In genomic region chr4:23266401-23266800, GRCh38 we compare ENCODE assay signal across 13 cellular contexts.
DNase-seq lines count a peak whose midpoint lies in the region; ATAC-seq and TF ChIP-seq lines count a peak whose summit lies in the region.
"Had no signal": no experiment of that assay in that cellular context is flagged by ENCODE, and none has a peak within 500 bp of the region (broad histone marks: within the 10 kb centered on the region; RNA-seq: fewer than 3 reads in every experiment).

No MANE protein-coding gene starts in this region.

- H3K9me2 ChIP-seq in GM23338 (ENCODE audit: insufficient read depth) (no peaks in the 10 kb centered on the region), Karpas-422 (replicated peaks; ENCODE audit: insufficient read depth, low read length) (no peaks in the 10 kb centered on the region)

- H3K79me2 ChIP-seq in GM23338 (replicated peaks; ENCODE audit: insufficient read depth) (no peaks in the 10 kb centered on the region), Karpas-422 (ENCODE audit: low read length) (no peaks in the 10 kb centered on the region)

- H3K4me2 ChIP-seq in GM23338 (no peak overlapping the region), Karpas-422 (ENCODE audit: low read depth, low read length, poor library complexity, severe bottlenecking) (no peak overlapping the region)

- POLR2A ChIA-PET in WTC11 (lab: Charles Lee), result no interaction called here
- POLR2A ChIA-PET in activated CD4-positive, alpha-beta T cell treated with anti-CD3 and anti-CD28 coated beads, Interleukin-2, amount 10 ng/mL, durations not matched to agents 7 days and 5 days (lab: Charles Lee), result no interaction called here

- no peak overlapping the region for H3K4me3 Mint-ChIP-seq in GM23338
- no peak overlapping the region for H3K4me3 Mint-ChIP-seq in WTC11
- H3K4me3 Mint-ChIP-seq in activated CD4-positive, alpha-beta T cell treated with anti-CD3 and anti-CD28 coated beads, Interleukin-2, amount 10 ng/mL, durations not matched to agents 7 days and 5 days, result no peak overlapping the region
- H3K4me3 Mint-ChIP-seq: B cell; CD4-positive, alpha-beta T cell had no signal

- H3F3A ChIP-seq in GM23338 (replicated peaks; ENCODE audit: low read depth), result no peaks in the 10 kb centered on the region

- no peak overlapping the region; the same call in 1 of the 2 replicates for H2AFZ ChIP-seq in GM23338
- H2AFZ ChIP-seq in Karpas-422 (ENCODE audit: low read length), result no peak overlapping the region

- H3K4me1 ChIP-seq in GM23338 (ENCODE audit: insufficient read depth) (peaks cover 19% of the 10 kb centered on the region; the same call in 1 of the 2 replicates), Karpas-422 (ENCODE audit: low read length) (no peaks in the 10 kb centered on the region)

- H3K27me3 Mint-ChIP-seq in GM23338 (ENCODE audit: insufficient read depth, low read depth, poor library complexity) (no peaks in the 10 kb centered on the region), WTC11 (ENCODE audit: low read depth) (no peaks in the 10 kb centered on the region)
- no peaks in the 10 kb centered on the region for H3K27me3 Mint-ChIP-seq in activated CD4-positive, alpha-beta T cell treated with anti-CD3 and anti-CD28 coated beads, Interleukin-2, amount 10 ng/mL, durations not matched to agents 7 days and 5 days
- H3K27me3 Mint-ChIP-seq: B cell; CD4-positive, alpha-beta T cell had no signal

- H3K27ac ChIP-seq in GM23338 (ENCODE audit: low read depth) (no peak overlapping the region), Karpas-422 (ENCODE audit: low read length) (no peak overlapping the region)

- peak; percentile 76 for ATAC-seq in GM23338
- ATAC-seq in WTC11, result peak; percentile 82
- ATAC-seq in GM19351 (IDR thresholded peaks at IDR 0.05; ENCODE audit: unreplicated experiment), result no peak

- no peaks in the 10 kb centered on the region for H4K20me1 ChIP-seq in GM23338 (replicated peaks; ENCODE audit: insufficient read depth)
- no peaks in the 10 kb centered on the region for H4K20me1 ChIP-seq in Karpas-422 (ENCODE audit: insufficient read depth, low read depth, low read length)

- H3K9me3 Mint-ChIP-seq in GM23338, result no peaks in the 10 kb centered on the region
- peaks cover 3% of the 10 kb centered on the region for H3K9me3 Mint-ChIP-seq in WTC11
- H3K9me3 Mint-ChIP-seq in activated CD4-positive, alpha-beta T cell treated with anti-CD3 and anti-CD28 coated beads, Interleukin-2, amount 10 ng/mL, durations not matched to agents 7 days and 5 days, result no peaks in the 10 kb centered on the region
- H3K9me3 Mint-ChIP-seq: CD4-positive, alpha-beta T cell had no signal

- H3K36me3 Mint-ChIP-seq in GM23338 (ENCODE audit: low read depth), result no peaks in the 10 kb centered on the region
- no peaks in the 10 kb centered on the region for H3K36me3 Mint-ChIP-seq in WTC11
- H3K36me3 Mint-ChIP-seq in activated CD4-positive, alpha-beta T cell treated with anti-CD3 and anti-CD28 coated beads, Interleukin-2, amount 10 ng/mL, durations not matched to agents 7 days and 5 days (ENCODE audit: low read depth), result no peaks in the 10 kb centered on the region

- H3K4me1 Mint-ChIP-seq in GM23338 (peaks cover 14% of the 10 kb centered on the region), WTC11 (peaks cover 18% of the 10 kb centered on the region)
- H3K4me1 Mint-ChIP-seq in activated CD4-positive, alpha-beta T cell treated with anti-CD3 and anti-CD28 coated beads, Interleukin-2, amount 10 ng/mL, durations not matched to agents 7 days and 5 days, result no peaks in the 10 kb centered on the region
- H3K4me1 Mint-ChIP-seq: B cell had no signal

- H3K4me3 ChIP-seq in GM23338 (no peak overlapping the region), Karpas-422 (ENCODE audit: low read length) (no peak overlapping the region)

- CTCF ChIA-PET in WTC11 (lab: Charles Lee), result interaction anchor here (0.5 to 1.0 kb wide), 3 partner anchors 54 to 623 kb away, joined by 3 read pairs; partner anchors contain the start of gene PPARGC1A
- CTCF ChIA-PET in activated CD4-positive, alpha-beta T cell treated with anti-CD3 and anti-CD28 coated beads, Interleukin-2, amount 10 ng/mL, durations not matched to agents 7 days and 5 days (lab: Charles Lee), result no interaction called here

- H3K27ac Mint-ChIP-seq in GM23338, result no peak overlapping the region
- no peak overlapping the region for H3K27ac Mint-ChIP-seq in WTC11
- H3K27ac Mint-ChIP-seq in activated CD4-positive, alpha-beta T cell treated with anti-CD3 and anti-CD28 coated beads, Interleukin-2, amount 10 ng/mL, durations not matched to agents 7 days and 5 days, result no peak overlapping the region
- H3K27ac Mint-ChIP-seq: B cell; CD4-positive, alpha-beta T cell had no signal

- TF ChIP-seq CTCF in GM23338 (conservative IDR thresholded peaks at IDR 0.05; ENCODE audit: low read depth in 2 of 2) (0 out of 4 replicates have a peak, but pooled peaks have one; percentile 9 to 14), WTC11 (IDR thresholded peaks at IDR 0.05) (no peak)

- no peak overlapping the region for H3K9ac ChIP-seq in Karpas-422 (ENCODE audit: low read length)

- H3K36me3 ChIP-seq in GM23338 (ENCODE audit: insufficient read depth) (no peaks in the 10 kb centered on the region), Karpas-422 (ENCODE audit: insufficient read depth, low read length) (no peaks in the 10 kb centered on the region)

- no peaks in the 10 kb centered on the region for H3K9me3 ChIP-seq in Karpas-422 (ENCODE audit: low read length)

- no peaks in the 10 kb centered on the region for H3K27me3 ChIP-seq in GM23338 (ENCODE audit: insufficient read depth)
- no peaks in the 10 kb centered on the region for H3K27me3 ChIP-seq in Karpas-422 (ENCODE audit: low read length)

- DNase-seq in GM23338 (ENCODE audit: low spot score), result peak; percentile 29
- peak; percentile 35 for DNase-seq in Karpas-422
- DNase-seq in WTC11 (ENCODE audit: low spot score), result no peak
- DNase-seq in left kidney (ENCODE audit: low read depth, low spot score), result peak; percentile 13
- no peak for DNase-seq in activated CD4-positive, alpha-beta T cell treated with anti-CD3 and anti-CD28 coated beads, Interleukin-2, amount 10 ng/mL, durations not matched to agents 7 days and 5 days
- DNase-seq in activated T-cell treated with anti-CD3 and anti-CD28 coated beads, Interleukin-2, amount 50 U/mL, for 1 hour, result no peak
- DNase-seq: C1 segment of cervical spinal cord; CD4-positive, alpha-beta T cell; DMS153; DMS79 treated with DMSO at 0.1 percent for 48 hours; EL had no signal

TF ChIP-seq in WTC11, 78 proteins besides CTCF, POLR2A, EP300 and RAD21:
- no peak for TF ChIP-seq ZNF416 (CRISPR knock-in tag; IDR thresholded peaks at IDR 0.05)
- no peak for TF ChIP-seq MAX (CRISPR knock-in tag; IDR thresholded peaks at IDR 0.05)
TF ChIP-seq in WTC11: peak in this region for 0.

Comparison
In these comparisons a context has a peak if more than half of its experiments do, and no peak if none do; other contexts are left out.
1. DNase-seq: peak in GM23338 (single experiment), Karpas-422 (single experiment) and left kidney (single experiment); none in WTC11 (single experiment), activated CD4-positive, alpha-beta T cell treated with anti-CD3 and anti-CD28 coated beads, Interleukin-2, amount 10 ng/mL, durations not matched to agents 7 days and 5 days (single experiment) and activated T-cell treated with anti-CD3 and anti-CD28 coated beads, Interleukin-2, amount 50 U/mL, for 1 hour (single experiment).